1 cellular context compared by ENCODE assay signal in genomic region chr11:57434640-57435546, GRCh38.
A peak's percentile ranks its signal among the peaks of the same experiment; 100 is the strongest.
TF ChIP-seq lines count a peak whose summit lies in the region.

No MANE protein-coding gene starts in this region.

TF ChIP-seq in HepG2, 621 proteins besides CTCF, POLR2A, EP300 and RAD21 (continued from another document and continues in another):
- TF ChIP-seq ZFP37 (CRISPR knock-in tag; IDR thresholded peaks at IDR 0.05; ENCODE audit: borderline replicate concordance) = no peak
- no peak for TF ChIP-seq FOXA1 (IDR thresholded peaks at IDR 0.05)
- TF ChIP-seq FOXA1 (CRISPR knock-in tag; IDR thresholded peaks at IDR 0.05) = peak; percentile 76
- TF ChIP-seq NFATC3 (CRISPR knock-in tag; IDR thresholded peaks at IDR 0.05) = no peak
- TF ChIP-seq PRDM15 (CRISPR knock-in tag; IDR thresholded peaks at IDR 0.05) = no peak
- TF ChIP-seq ZNF710 (CRISPR knock-in tag; IDR thresholded peaks at IDR 0.05; ENCODE audit: borderline replicate concordance) = peak; percentile 52; the same call in 1 of the 2 replicates
- TF ChIP-seq NCOA1 (CRISPR knock-in tag; IDR thresholded peaks at IDR 0.05) = peak; percentile 56; the same call in 1 of the 2 replicates
- TF ChIP-seq TARDBP (CRISPR knock-in tag; IDR thresholded peaks at IDR 0.05) = peak; percentile 89
- no peak for TF ChIP-seq SUZ12 (IDR thresholded peaks at IDR 0.05; ENCODE audit: low read depth, low read length)
- TF ChIP-seq ZNF644 (CRISPR knock-in tag; IDR thresholded peaks at IDR 0.05; ENCODE audit: low read depth) = peak; percentile 87
- TF ChIP-seq ZNF205 (CRISPR knock-in tag; IDR thresholded peaks at IDR 0.05) = peak; percentile 87
- TF ChIP-seq SOX5 (CRISPR knock-in tag; IDR thresholded peaks at IDR 0.05; ENCODE audit: borderline replicate concordance) = peak; percentile 88
- TF ChIP-seq HNF4A (CRISPR knock-in tag; IDR thresholded peaks at IDR 0.05) = peak; percentile 74
- no peak for TF ChIP-seq PAF1 (CRISPR knock-in tag; IDR thresholded peaks at IDR 0.05)
- TF ChIP-seq SMARCC2 (IDR thresholded peaks at IDR 0.05) = 0 out of 2 replicates have a peak, but pooled peaks have one; percentile 65
- TF ChIP-seq ZNF34 (CRISPR knock-in tag; IDR thresholded peaks at IDR 0.05; ENCODE audit: borderline replicate concordance) = 0 out of 2 replicates have a peak, but pooled peaks have one; percentile 59
- peak; percentile 60; the same call in 1 of the 2 replicates for TF ChIP-seq SPEN (CRISPR knock-in tag; IDR thresholded peaks at IDR 0.05; ENCODE audit: low read depth)
- no peak for TF ChIP-seq CSRNP1 (CRISPR knock-in tag; IDR thresholded peaks at IDR 0.05)
- TF ChIP-seq GABPA (IDR thresholded peaks at IDR 0.05; ENCODE audit: low read depth, low read length) = no peak
- TF ChIP-seq GABPA (CRISPR knock-in tag; IDR thresholded peaks at IDR 0.05; ENCODE audit: low read depth) = 0 out of 2 replicates have a peak, but pooled peaks have one; percentile 23
- peak; percentile 74; the same call in 1 of the 2 replicates for TF ChIP-seq ZNF414 (CRISPR knock-in tag; IDR thresholded peaks at IDR 0.05)
- peak; percentile 59; the same call in 1 of the 2 replicates for TF ChIP-seq HOXA3 (CRISPR knock-in tag; IDR thresholded peaks at IDR 0.05)
- TF ChIP-seq ZEB1 (IDR thresholded peaks at IDR 0.05; ENCODE audit: insufficient replicate concordance, low read depth) = peak; percentile 34
- 0 out of 2 replicates have a peak, but pooled peaks have one; percentile 55 for TF ChIP-seq ZMAT3 (CRISPR knock-in tag; conservative IDR thresholded peaks at IDR 0.05)
- no peak for TF ChIP-seq HNRNPH1 (optimal IDR thresholded peaks at IDR 0.05; ENCODE audit: low read depth, low read length)
- TF ChIP-seq SETDB1 (CRISPR knock-in tag; IDR thresholded peaks at IDR 0.05; ENCODE audit: borderline replicate concordance) = no peak
- peak; percentile 67; the same call in 1 of the 2 replicates for TF ChIP-seq ZBTB25 (CRISPR knock-in tag; IDR thresholded peaks at IDR 0.05)
- 0 out of 2 replicates have a peak, but pooled peaks have one; percentile 55 for TF ChIP-seq RERE (CRISPR knock-in tag; IDR thresholded peaks at IDR 0.05; ENCODE audit: low read depth)
- no peak for TF ChIP-seq ZNF282 (IDR thresholded peaks at IDR 0.05; ENCODE audit: partially characterized antibody)
- TF ChIP-seq THAP11 (CRISPR knock-in tag; IDR thresholded peaks at IDR 0.05) = peak; percentile 78
- TF ChIP-seq LCORL (IDR thresholded peaks at IDR 0.05) = no peak
- peak; percentile 88 for TF ChIP-seq LCORL (CRISPR knock-in tag; IDR thresholded peaks at IDR 0.05)
- TF ChIP-seq TRIM24 (CRISPR knock-in tag; IDR thresholded peaks at IDR 0.05) = peak; percentile 89
- TF ChIP-seq DDIT3 (CRISPR knock-in tag; IDR thresholded peaks at IDR 0.05) = 0 out of 2 replicates have a peak, but pooled peaks have one; percentile 47
- 0 out of 4 replicates have a peak, but pooled peaks of 1 of the 2 experiments have one; percentile 16 for TF ChIP-seq MAFK (conservative IDR thresholded peaks at IDR 0.05 in 1 of 2, IDR thresholded peaks at IDR 0.05 in 1 of 2; ENCODE audit: low read length in 2 of 2)
- peak; percentile 43; the same call in 1 of the 2 replicates for TF ChIP-seq MYPOP (CRISPR knock-in tag; IDR thresholded peaks at IDR 0.05)
- TF ChIP-seq DRAP1 (CRISPR knock-in tag; IDR thresholded peaks at IDR 0.05) = no peak
- TF ChIP-seq FOXK1 (CRISPR knock-in tag; IDR thresholded peaks at IDR 0.05; ENCODE audit: borderline replicate concordance, low read depth) = peak; percentile 79; the same call in 1 of the 2 replicates
- TF ChIP-seq POGZ (CRISPR knock-in tag; IDR thresholded peaks at IDR 0.05) = peak; percentile 73
- peak; percentile 75; the same call in 1 of the 2 replicates for TF ChIP-seq FOXO1 (CRISPR knock-in tag; IDR thresholded peaks at IDR 0.05)
- peak; percentile 87; the same call in 1 of the 2 replicates for TF ChIP-seq MIER3 (CRISPR knock-in tag; IDR thresholded peaks at IDR 0.05; ENCODE audit: borderline replicate concordance)
- peak; percentile 80; the same call in 1 of the 2 replicates for TF ChIP-seq SALL1 (CRISPR knock-in tag; IDR thresholded peaks at IDR 0.05)
- 0 out of 2 replicates have a peak, but pooled peaks have one; percentile 33 for TF ChIP-seq TFE3 (CRISPR knock-in tag; IDR thresholded peaks at IDR 0.05)
- peak; percentile 63; the same call in 1 of the 2 replicates for TF ChIP-seq ZMYM4 (CRISPR knock-in tag; IDR thresholded peaks at IDR 0.05)
- TF ChIP-seq HNF4G (IDR thresholded peaks at IDR 0.05; ENCODE audit: borderline replicate concordance, low read depth, low read length) = peak; percentile 20; the same call in 1 of the 2 replicates
- no peak for TF ChIP-seq HNF4G (CRISPR knock-in tag; IDR thresholded peaks at IDR 0.05; ENCODE audit: borderline replicate concordance, low read depth)
